In genomic region chr2:125745514-125745913, GRCh38 we compare ENCODE assay signal across 9 cellular contexts.
DNase-seq lines count a peak whose midpoint lies in the region; ATAC-seq, FAIRE-seq and TF ChIP-seq lines count a peak whose summit lies in the region.
"Had no signal": no experiment of that assay in that cellular context is flagged by ENCODE, and none has a peak within 500 bp of the region (broad histone marks: within the 10 kb centered on the region; RNA-seq: fewer than 3 reads in every experiment).

No MANE protein-coding gene starts in this region.

- no peaks in the 10 kb centered on the region for H3K9me3 Mint-ChIP-seq in activated T-helper 1 cell treated with anti-CD3 and anti-CD28 coated beads, Interleukin-12 subunit alpha, Interleukin-12 subunit beta, Interleukin-2, Interleukin-4 antibody, amounts not matched to agents 30 ng/mL and 10 ng/mL and 1 ng/mL, durations not matched to agents 14 hours and 24 hours and 36 hours

- H3K36me3 ChIP-seq in upper lobe of right lung: no peaks in the 10 kb centered on the region

- H3K4me3 ChIP-seq in upper lobe of right lung: no peak overlapping the region

- H3K27me3 ChIP-seq in upper lobe of right lung: no peaks in the 10 kb centered on the region

- H3K27me3 Mint-ChIP-seq in activated T-helper 1 cell treated with anti-CD3 and anti-CD28 coated beads, Interleukin-12 subunit alpha, Interleukin-12 subunit beta, Interleukin-2, Interleukin-4 antibody, amounts not matched to agents 30 ng/mL and 10 ng/mL and 1 ng/mL, durations not matched to agents 14 hours and 24 hours and 36 hours (ENCODE audit: insufficient read depth): peaks cover 1% of the 10 kb centered on the region

- intact Hi-C loops in left cardiac atrium (cut with DNase I): loop anchor here (5.0 to 10.0 kb wide), 2 partner anchors 1029 to 1032 kb away; no protein-coding TSS in a partner anchor
- intact Hi-C loops in cardiac septum (cut with DNase I): loop anchor here (5.0 to 10.0 kb wide), 2 partner anchors 1032 to 1229 kb away; no protein-coding TSS in a partner anchor
- intact Hi-C loops in upper lobe of right lung (cut with DNase I): loop anchor here (10.0 kb wide), 1 partner anchor 1029 kb away; no protein-coding TSS in a partner anchor
- intact Hi-C loops in activated T-helper 1 cell treated with anti-CD3 and anti-CD28 coated beads, Interleukin-12 subunit alpha, Interleukin-12 subunit beta, Interleukin-2, Interleukin-4 antibody, amounts not matched to agents 30 ng/mL and 10 ng/mL and 1 ng/mL, durations not matched to agents 14 hours and 24 hours and 36 hours (cut with micrococcal nuclease): no loop called here

- no peaks in the 10 kb centered on the region for H3K4me1 ChIP-seq in upper lobe of right lung

- no peak for DNase-seq in left cardiac atrium
- DNase-seq in cardiac septum (ENCODE audit: low spot score): no peak
- DNase-seq in RCC 7860 (ENCODE audit: low spot score): peak; percentile 9
- peak in 33 of 51 donors; percentile 0 to 69 (median 19) for DNase-seq in hypothalamus (lab: John Stamatoyannopoulos, UW)
- DNase-seq in upper lobe of right lung: no peak
- DNase-seq in effector CD4-positive, alpha-beta T cell: no peak
- no peak for DNase-seq in stimulated activated CD4-positive, alpha-beta T cell treated with anti-CD3 and anti-CD28 coated beads, Interleukin-2, amount 100 ng/mL, for 48 hours
- no peak for DNase-seq in activated T-helper 1 cell treated with anti-CD3 and anti-CD28 coated beads, Interleukin-12 subunit alpha, Interleukin-12 subunit beta, Interleukin-2, Interleukin-4 antibody, amounts not matched to agents 30 ng/mL and 10 ng/mL and 1 ng/mL, durations not matched to agents 14 hours and 24 hours and 36 hours (ENCODE audit: low spot score)

- peak; percentile 45 for TF ChIP-seq CTCF in upper lobe of right lung (IDR thresholded peaks at IDR 0.05)

- no peak overlapping the region for H3K27ac Mint-ChIP-seq in activated T-helper 1 cell treated with anti-CD3 and anti-CD28 coated beads, Interleukin-12 subunit alpha, Interleukin-12 subunit beta, Interleukin-2, Interleukin-4 antibody, amounts not matched to agents 30 ng/mL and 10 ng/mL and 1 ng/mL, durations not matched to agents 14 hours and 24 hours and 36 hours

- no peak for FAIRE-seq in RCC 7860 (lab: Jason Lieb, UNC)
- FAIRE-seq: TTC549 had no signal

- peak; percentile 50 to 67 for ATAC-seq in left cardiac atrium
- peak; percentile 67 for ATAC-seq in upper lobe of right lung

- H3K9me3 ChIP-seq in upper lobe of right lung: no peaks in the 10 kb centered on the region

- no peak overlapping the region for H3K27ac ChIP-seq in upper lobe of right lung

- H3K4me3 Mint-ChIP-seq in activated T-helper 1 cell treated with anti-CD3 and anti-CD28 coated beads, Interleukin-12 subunit alpha, Interleukin-12 subunit beta, Interleukin-2, Interleukin-4 antibody, amounts not matched to agents 30 ng/mL and 10 ng/mL and 1 ng/mL, durations not matched to agents 14 hours and 24 hours and 36 hours: no peak overlapping the region

- H3K36me3 Mint-ChIP-seq in activated T-helper 1 cell treated with anti-CD3 and anti-CD28 coated beads, Interleukin-12 subunit alpha, Interleukin-12 subunit beta, Interleukin-2, Interleukin-4 antibody, amounts not matched to agents 30 ng/mL and 10 ng/mL and 1 ng/mL, durations not matched to agents 14 hours and 24 hours and 36 hours (ENCODE audit: low read depth): no peaks in the 10 kb centered on the region

- no peaks in the 10 kb centered on the region for H3K4me1 Mint-ChIP-seq in activated T-helper 1 cell treated with anti-CD3 and anti-CD28 coated beads, Interleukin-12 subunit alpha, Interleukin-12 subunit beta, Interleukin-2, Interleukin-4 antibody, amounts not matched to agents 30 ng/mL and 10 ng/mL and 1 ng/mL, durations not matched to agents 14 hours and 24 hours and 36 hours (ENCODE audit: low read depth)

Comparison
In these comparisons a context has a peak if more than half of its experiments do, and no peak if none do; other contexts are left out.
1. DNase-seq: peak in RCC 7860 (single experiment) and hypothalamus (33 of 51); none in left cardiac atrium (single experiment), cardiac septum (single experiment), upper lobe of right lung (single experiment), effector CD4-positive, alpha-beta T cell (single experiment), stimulated activated CD4-positive, alpha-beta T cell treated with anti-CD3 and anti-CD28 coated beads, Interleukin-2, amount 100 ng/mL, for 48 hours (0 of 2) and activated T-helper 1 cell treated with anti-CD3 and anti-CD28 coated beads, Interleukin-12 subunit alpha, Interleukin-12 subunit beta, Interleukin-2, Interleukin-4 antibody, amounts not matched to agents 30 ng/mL and 10 ng/mL and 1 ng/mL, durations not matched to agents 14 hours and 24 hours and 36 hours (single experiment).